24 cellular contexts compared by ENCODE assay signal in genomic region chr18:38483326-38483725, GRCh38.
"Had no signal": no experiment of that assay in that cellular context is flagged by ENCODE, and none has a peak within 500 bp of the region (broad histone marks: within the 10 kb centered on the region; RNA-seq: fewer than 3 reads in every experiment).

No MANE protein-coding gene starts in this region.

- H3K27ac ChIP-seq: epithelial cell of prostate, esophagus squamous epithelium, gastrocnemius medialis, heart right ventricle, left lung, lower lobe of right lung had no signal

- H3K27me3 ChIP-seq: esophagus squamous epithelium, gastrocnemius medialis, heart right ventricle, left lung had no signal

- H3K4me1 ChIP-seq: esophagus squamous epithelium, gastrocnemius medialis, heart right ventricle, left lung, lower lobe of right lung had no signal

- H3K36me3 Mint-ChIP-seq: mesothelial cell of epicardium, naive B cell had no signal

- H3K4me3 ChIP-seq: esophagus squamous epithelium, gastrocnemius medialis, heart right ventricle, left lung, lower lobe of right lung, mucosa of descending colon had no signal

- H3K27ac Mint-ChIP-seq: dendritic cell treated with granulocyte-macrophage colony-stimulating factor and Interleukin-4, amounts not matched to agents 40 ng/mL and 50 ng/mL, for 4 days; effector memory CD8-positive, alpha-beta T cell; endodermal cell; mesothelial cell of epicardium; naive B cell; naive thymus-derived CD8-positive, alpha-beta T cell had no signal

- DNase-seq: cortex of kidney; effector CD8-positive, alpha-beta T cell; effector memory CD8-positive, alpha-beta T cell; endodermal cell; erythroblast; esophagus squamous epithelium; foreskin fibroblast; foreskin melanocyte; gastrocnemius medialis; glutamatergic neuron; head of caudate nucleus; heart right ventricle; hippocampal formation; left cardiac atrium; left lung; left ventricle myocardium superior; lower lobe of right lung; mesenchymal stem cell; mucosa of descending colon; naive B cell; naive thymus-derived CD8-positive, alpha-beta T cell had no signal

- H3K27me3 Mint-ChIP-seq: dendritic cell treated with granulocyte-macrophage colony-stimulating factor and Interleukin-4, amounts not matched to agents 40 ng/mL and 50 ng/mL, for 4 days; effector memory CD8-positive, alpha-beta T cell; naive B cell had no signal

- H3K4me1 Mint-ChIP-seq: mesothelial cell of epicardium; naive B cell; naive thymus-derived CD8-positive, alpha-beta T cell had no signal

- H3K9me3 ChIP-seq: esophagus squamous epithelium, gastrocnemius medialis had no signal

- H3K36me3 ChIP-seq: esophagus squamous epithelium, gastrocnemius medialis, heart right ventricle, left lung, lower lobe of right lung had no signal

- H3K4me3 Mint-ChIP-seq: dendritic cell treated with granulocyte-macrophage colony-stimulating factor and Interleukin-4, amounts not matched to agents 40 ng/mL and 50 ng/mL, for 4 days; effector memory CD8-positive, alpha-beta T cell; endodermal cell; mesothelial cell of epicardium; naive B cell; naive thymus-derived CD8-positive, alpha-beta T cell had no signal
